1 cellular context compared by ENCODE assay signal in the genomic region with DNA sequence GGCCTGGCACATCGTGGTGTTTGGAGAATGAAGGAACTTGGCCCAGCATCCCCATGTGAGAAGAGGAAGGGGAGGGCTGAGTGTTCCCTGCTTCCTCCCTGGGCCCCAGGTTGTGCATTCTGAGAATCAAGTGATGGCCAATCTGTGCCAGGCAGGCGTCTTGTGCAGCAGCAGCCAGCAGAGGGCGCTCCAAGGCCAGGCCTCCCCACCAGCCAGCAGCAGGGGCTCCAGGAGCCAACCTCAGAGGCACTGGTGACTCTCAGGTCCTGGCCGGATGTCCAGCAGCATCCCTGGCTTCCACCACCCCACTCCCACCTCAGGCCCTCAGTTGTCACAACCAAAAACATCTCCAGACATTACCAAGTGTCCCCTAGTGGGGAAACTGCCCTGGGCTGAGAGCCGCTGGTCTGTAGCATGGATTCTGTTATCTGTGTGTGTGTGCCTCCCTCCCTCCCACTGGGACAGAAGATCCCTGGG.
TF ChIP-seq lines count a peak whose summit lies in the region.

No MANE protein-coding gene starts in this region.

TF ChIP-seq in HepG2, 621 proteins besides CTCF, POLR2A, EP300 and RAD21 (continued from another document):
- TF ChIP-seq ZNF550 (CRISPR knock-in tag; IDR thresholded peaks at IDR 0.05; ENCODE audit: borderline replicate concordance) (0 out of 2 replicates have a peak, but pooled peaks have one; percentile 40), RBFOX2 (IDR thresholded peaks at IDR 0.05; ENCODE audit: low read depth, low read length) (no peak), SALL1 (CRISPR knock-in tag; IDR thresholded peaks at IDR 0.05) (peak; percentile 37; the same call in 1 of the 2 replicates), GABPB1 (CRISPR knock-in tag; IDR thresholded peaks at IDR 0.05) (peak; percentile 38; the same call in 1 of the 2 replicates), PITX1 (CRISPR knock-in tag; IDR thresholded peaks at IDR 0.05) (peak; percentile 51; the same call in 1 of the 2 replicates), STAG1 (CRISPR knock-in tag; IDR thresholded peaks at IDR 0.05) (peak; percentile 94), ZNF333 (CRISPR knock-in tag; IDR thresholded peaks at IDR 0.05; ENCODE audit: borderline replicate concordance) (0 out of 2 replicates have a peak, but pooled peaks have one; percentile 53), YY1 (IDR thresholded peaks at IDR 0.05; ENCODE audit: insufficient read depth, insufficient replicate concordance, low read depth, low read length) (peak; percentile 17), ZNF777 (CRISPR knock-in tag; IDR thresholded peaks at IDR 0.05) (no peak)
- TF ChIP-seq, protein P1, sequence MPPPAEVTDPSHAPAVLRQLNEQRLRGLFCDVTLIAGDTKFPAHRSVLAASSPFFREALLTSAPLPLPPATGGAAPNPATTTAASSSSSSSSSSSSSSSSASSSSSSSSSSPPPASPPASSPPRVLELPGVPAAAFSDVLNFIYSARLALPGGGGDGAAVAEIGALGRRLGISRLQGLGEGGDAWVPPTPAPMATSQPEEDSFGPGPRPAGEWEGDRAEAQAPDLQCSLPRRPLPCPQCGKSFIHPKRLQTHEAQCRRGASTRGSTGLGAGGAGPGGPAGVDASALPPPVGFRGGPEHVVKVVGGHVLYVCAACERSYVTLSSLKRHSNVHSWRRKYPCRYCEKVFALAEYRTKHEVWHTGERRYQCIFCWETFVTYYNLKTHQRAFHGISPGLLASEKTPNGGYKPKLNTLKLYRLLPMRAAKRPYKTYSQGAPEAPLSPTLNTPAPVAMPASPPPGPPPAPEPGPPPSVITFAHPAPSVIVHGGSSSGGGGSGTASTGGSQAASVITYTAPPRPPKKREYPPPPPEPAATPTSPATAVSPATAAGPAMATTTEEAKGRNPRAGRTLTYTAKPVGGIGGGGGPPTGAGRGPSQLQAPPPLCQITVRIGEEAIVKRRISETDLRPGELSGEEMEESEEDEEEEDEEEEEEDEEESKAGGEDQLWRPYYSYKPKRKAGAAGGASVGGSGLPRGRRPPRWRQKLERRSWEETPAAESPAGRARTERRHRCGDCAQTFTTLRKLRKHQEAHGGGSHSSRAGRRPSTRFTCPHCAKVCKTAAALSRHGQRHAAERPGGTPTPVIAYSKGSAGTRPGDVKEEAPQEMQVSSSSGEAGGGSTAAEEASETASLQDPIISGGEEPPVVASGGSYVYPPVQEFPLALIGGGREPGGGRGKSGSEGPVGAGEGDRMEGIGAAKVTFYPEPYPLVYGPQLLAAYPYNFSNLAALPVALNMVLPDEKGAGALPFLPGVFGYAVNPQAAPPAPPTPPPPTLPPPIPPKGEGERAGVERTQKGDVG (CRISPR knock-in tag; IDR thresholded peaks at IDR 0.05; ENCODE audit: borderline replicate concordance), result no peak; the same call in 1 of the 2 replicates
